ENCODE assay signal across 25 cellular contexts in genomic region chr7:27548304-27548703, GRCh38.
"Had no signal": no experiment of that assay in that cellular context is flagged by ENCODE, and none has a peak within 500 bp of the region (broad histone marks: within the 10 kb centered on the region; RNA-seq: fewer than 3 reads in every experiment).

No MANE protein-coding gene starts in this region.

- H3K27me3 ChIP-seq: colonic mucosa, gastrocnemius medialis, right atrium auricular region, sigmoid colon, testis, tibial artery had no signal

- FAIRE-seq: kidney had no signal

- H3K36me3 ChIP-seq: colonic mucosa, gastrocnemius medialis, prostate gland, right atrium auricular region, sigmoid colon, tibial artery had no signal

- DNase-seq: colonic mucosa; effector CD8-positive, alpha-beta T cell; endodermal cell; foreskin fibroblast; gastrocnemius medialis; head of caudate nucleus; kidney; mesenchymal stem cell; mucosa of descending colon; naive thymus-derived CD4-positive, alpha-beta T cell; nucleus accumbens; sigmoid colon; stimulated activated CD4-positive, alpha-beta T cell treated with anti-CD3 and anti-CD28 coated beads, Interleukin-2, amount 100 ng/mL, for 24 hours; stimulated activated CD4-positive, alpha-beta T cell treated with anti-CD3 and anti-CD28 coated beads, Interleukin-4, amount 100 ng/mL, for 4 hours; stimulated activated naive CD8-positive, alpha-beta T cell treated with anti-CD3 and anti-CD28 coated beads, Interleukin-15, Interleukin-2, amounts not matched to agents 100 U/mL and 50 U/mL, for 24 hours; substantia nigra; testis; tibial artery had no signal

- H3K9me3 ChIP-seq: colonic mucosa, gastrocnemius medialis, mucosa of descending colon, prostate gland, right atrium auricular region, sigmoid colon, testis, tibial artery had no signal

- H3K27ac ChIP-seq: colonic mucosa, epithelial cell of prostate, gastrocnemius medialis, prostate gland, right atrium auricular region, sigmoid colon, testis, tibial artery had no signal

- H3K4me1 ChIP-seq: colonic mucosa, gastrocnemius medialis, prostate gland, right atrium auricular region, testis, tibial artery had no signal

- ATAC-seq: esophagus mucosa; gastrocnemius medialis; left lobe of liver; mucosa of descending colon; naive thymus-derived CD4-positive, alpha-beta T cell; stimulated activated memory B cell treated with anti-CD40 and anti-IgM and Interleukin-4, amounts not matched to agents 10 μg/mL and 1 μg/mL and 100 μg/mL, for 72 hours; stimulated activated naive CD8-positive, alpha-beta T cell treated with anti-CD3 and anti-CD28 coated beads, Interleukin-15, Interleukin-2, amounts not matched to agents 100 U/mL and 50 U/mL, for 24 hours had no signal

- H3K4me3 ChIP-seq: colonic mucosa, gastrocnemius medialis, lung, mucosa of descending colon, prostate gland, right atrium auricular region, sigmoid colon, testis, tibial artery had no signal
